ENCODE assay signal across 10 cellular contexts in the genomic region with DNA sequence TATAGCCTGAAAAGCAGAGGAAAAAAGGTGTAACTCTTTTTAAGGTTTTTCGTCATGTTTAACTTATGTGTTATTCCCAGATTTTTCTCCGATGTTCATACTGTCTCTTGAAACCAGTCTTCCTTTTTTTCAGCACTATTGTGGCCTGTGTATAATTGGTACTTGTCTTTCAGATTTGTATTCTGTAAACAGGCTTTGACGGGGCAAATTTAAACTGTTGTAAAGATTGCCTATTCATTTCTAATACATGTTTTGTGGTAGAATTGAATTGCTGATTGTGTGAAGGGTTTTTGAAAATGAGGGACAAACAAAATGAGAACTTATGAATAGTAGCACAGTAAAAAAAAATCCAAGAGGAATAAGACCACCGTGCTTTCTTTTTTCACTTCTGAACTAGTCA. TPM values are rescaled to one million over a fixed set of nuclear protein-coding genes. Genes with fewer than 3 reads are reported as not detected.
DNase-seq lines count a peak whose midpoint lies in the region; ATAC-seq and TF ChIP-seq lines count a peak whose summit lies in the region.
"Had no signal": no experiment of that assay in that cellular context is flagged by ENCODE, and none has a peak within 500 bp of the region (broad histone marks: within the 10 kb centered on the region; RNA-seq: fewer than 3 reads in every experiment).

No MANE protein-coding gene starts in this region.

- no peaks in the 10 kb centered on the region for H3K27me3 ChIP-seq in heart left ventricle
- no peaks in the 10 kb centered on the region for H3K27me3 ChIP-seq in right lobe of liver
- H3K27me3 ChIP-seq in uterus = no peaks in the 10 kb centered on the region
- H3K27me3 ChIP-seq: SJCRH30 had no signal

- H3K27ac ChIP-seq in heart left ventricle (peak overlapping the region in 11 of 12 donors; percentile 7 to 80 (median 60)), right lobe of liver (peak overlapping the region; percentile 7 to 56 (median 48)), uterus (peak overlapping the region; percentile 40 to 57)
- H3K27ac ChIP-seq: SJCRH30 had no signal

- no peak for ATAC-seq in heart left ventricle
- no peak for ATAC-seq in Right ventricle myocardium superior (ENCODE audit: poor library complexity)
- ATAC-seq in activated CD8-positive, alpha-beta T cell treated with anti-CD3 and anti-CD28 coated beads, Interleukin-2, amount 10 ng/mL, durations not matched to agents 7 days and 5 days = no peak
- ATAC-seq in right lobe of liver = no peak
- no peak for ATAC-seq in GM19351 (IDR thresholded peaks at IDR 0.05; ENCODE audit: unreplicated experiment)

- CTCF ChIA-PET in activated CD8-positive, alpha-beta T cell treated with anti-CD3 and anti-CD28 coated beads, Interleukin-2, amount 10 ng/mL, durations not matched to agents 7 days and 5 days (lab: Charles Lee) = interaction anchor here (0.7 to 6.9 kb wide), 35 partner anchors 9 to 243 kb away, joined by 3 to 111 read pairs (median 7); a partner anchor contains a TSS

- H3K4me1 ChIP-seq in heart left ventricle (peaks cover 7 to 77% (median 46%) of the 10 kb centered on the region in 12 donors), right lobe of liver (peaks cover 0 to 18% (median 6%) of the 10 kb centered on the region in 4 donors), uterus (peaks cover 0 to 10% of the 10 kb centered on the region in 2 donors)

- no peak for DNase-seq in heart left ventricle
- no peak for DNase-seq in Right ventricle myocardium superior
- DNase-seq in activated CD8-positive, alpha-beta T cell treated with anti-CD3 and anti-CD28 coated beads, Interleukin-2, amount 10 ng/mL, durations not matched to agents 7 days and 5 days = no peak
- DNase-seq in right lobe of liver = no peak
- DNase-seq in uterus = no peak
- no peak for DNase-seq in NCI-H2081 treated with DMSO at 0.1 percent for 48 hours (lab: John Stamatoyannopoulos, UW)
- DNase-seq in activated gamma-delta T cell treated with Interleukin-2 at 50 U/mL for 16 hours = no peak
- DNase-seq: NCI-H1436 had no signal

- H3K4me1 Mint-ChIP-seq in activated CD8-positive, alpha-beta T cell treated with anti-CD3 and anti-CD28 coated beads, Interleukin-2, amount 10 ng/mL, durations not matched to agents 7 days and 5 days (ENCODE audit: low read depth) = peaks cover 55% of the 10 kb centered on the region

- peak overlapping the region in 1 of 12 donors; percentile 0 for H3K4me3 ChIP-seq in heart left ventricle
- no peak overlapping the region for H3K4me3 ChIP-seq in right lobe of liver
- no peak overlapping the region for H3K4me3 ChIP-seq in uterus
- H3K4me3 ChIP-seq: SJCRH30 had no signal

- H3K9me3 Mint-ChIP-seq in activated CD8-positive, alpha-beta T cell treated with anti-CD3 and anti-CD28 coated beads, Interleukin-2, amount 10 ng/mL, durations not matched to agents 7 days and 5 days (ENCODE audit: insufficient read depth) = no peaks in the 10 kb centered on the region

- H3K36me3 ChIP-seq in heart left ventricle (no peaks in the 10 kb centered on the region), right lobe of liver (no peaks in the 10 kb centered on the region), uterus (no peaks in the 10 kb centered on the region)
- H3K36me3 ChIP-seq: SJCRH30 had no signal

- intact Hi-C loops in heart left ventricle (cut with DNase I) (loop anchor here in 4 of 10 donors (2.0 to 10.0 kb wide), 5 partner anchors 49 to 119 kb away; no protein-coding TSS in a partner anchor), Right ventricle myocardium superior (cut with DNase I) (no loop called here), right lobe of liver (cut with DNase I) (no loop called here), uterus (cut with DNase I; ENCODE audit: low total_unique reads) (no loop called here)

- WGBS in heart left ventricle, 4 donors = 48 to 65% (median 58%) methylated on average over 4 of the region's 4 CpGs
- WGBS in right lobe of liver (ENCODE audit: insufficient coverage, low coverage, low lambda C conversion rate, missing lambda C conversion rate) = 70% methylated on average over 4 of the region's 4 CpGs

- H3K36me3 Mint-ChIP-seq in activated CD8-positive, alpha-beta T cell treated with anti-CD3 and anti-CD28 coated beads, Interleukin-2, amount 10 ng/mL, durations not matched to agents 7 days and 5 days (ENCODE audit: low read depth) = peaks cover 14% of the 10 kb centered on the region

- POLR2A ChIA-PET in activated CD8-positive, alpha-beta T cell treated with anti-CD3 and anti-CD28 coated beads, Interleukin-2, amount 10 ng/mL, durations not matched to agents 7 days and 5 days (lab: Charles Lee) = interaction anchor here (0.6 to 2.2 kb wide), 4 partner anchors 11 to 155 kb away, joined by 3 to 9 read pairs (median 4); no protein-coding TSS in a partner anchor

- H3K9me3 ChIP-seq in heart left ventricle (no peaks in the 10 kb centered on the region), right lobe of liver (no peaks in the 10 kb centered on the region), uterus (no peaks in the 10 kb centered on the region)
- H3K9me3 ChIP-seq: SJCRH30 had no signal

- TF ChIP-seq CTCF in heart left ventricle (IDR thresholded peaks at IDR 0.05) = no peak
- TF ChIP-seq CTCF in right lobe of liver (IDR thresholded peaks at IDR 0.05) = no peak
- TF ChIP-seq CTCF in uterus (IDR thresholded peaks at IDR 0.05) = no peak

- no peak for TF ChIP-seq POLR2A in heart left ventricle (IDR thresholded peaks at IDR 0.05)
- no peak for TF ChIP-seq POLR2A in right lobe of liver (IDR thresholded peaks at IDR 0.05)
- no peak for TF ChIP-seq POLR2A in uterus (IDR thresholded peaks at IDR 0.05)

- H3K27me3 Mint-ChIP-seq in activated CD8-positive, alpha-beta T cell treated with anti-CD3 and anti-CD28 coated beads, Interleukin-2, amount 10 ng/mL, durations not matched to agents 7 days and 5 days (ENCODE audit: low read depth) = no peaks in the 10 kb centered on the region

- H3K4me3 Mint-ChIP-seq in activated CD8-positive, alpha-beta T cell treated with anti-CD3 and anti-CD28 coated beads, Interleukin-2, amount 10 ng/mL, durations not matched to agents 7 days and 5 days = no peak overlapping the region

- H3K27ac Mint-ChIP-seq in activated CD8-positive, alpha-beta T cell treated with anti-CD3 and anti-CD28 coated beads, Interleukin-2, amount 10 ng/mL, durations not matched to agents 7 days and 5 days = peak overlapping the region; percentile 72

RNA-seq across cellular contexts. Expression of a gene that starts 33.6 kb away (rescaled TPM):
- total RNA-seq in heart left ventricle (100 to 1,000 TPM; 259 to 598 (median 357) TPM), Right ventricle myocardium superior (322 TPM), right lobe of liver (10 to 100 TPM; 50.1 to 73.1 (median 63.9) TPM), uterus (100 to 1,000 TPM; 128 to 460 (median 243) TPM)
- 100 to 1,000 TPM; 124 to 169 TPM for polyA plus RNA-seq in heart left ventricle
- total RNA-seq in activated CD8-positive, alpha-beta T cell treated with anti-CD3 and anti-CD28 coated beads, Interleukin-2, amount 10 ng/mL, durations not matched to agents 7 days and 5 days = 100 to 1,000 TPM; 112 to 117 TPM
